ENCODE assay signal across 8 cellular contexts in genomic region chr9:26656003-26656940, GRCh38.
DNase-seq lines count a peak whose midpoint lies in the region; ATAC-seq and TF ChIP-seq lines count a peak whose summit lies in the region.

No MANE protein-coding gene starts in this region.

- DNase-seq in COLO829 (ENCODE audit: low spot score) (peak; percentile 28), HFFc6 (peak; percentile 17), SW480 (ENCODE audit: low spot score) (peak; percentile 14), iPS-NIHi7 (ENCODE audit: extremely low spot score) (peak; percentile 72), lower lobe of right lung (no peak), NCI-H2171 (lab: John Stamatoyannopoulos, UW) (no peak), SIG-M5 treated with dmso at 0.1 percent for 504 hours (lab: John Stamatoyannopoulos, UW; ENCODE audit: unreplicated experiment) (no peak)
- no peak for DNase-seq in stimulated activated CD4-positive, alpha-beta T cell treated with anti-CD3 and anti-CD28 coated beads, Interleukin-2, amount 100 ng/mL, for 48 hours

- H3K27me3 Mint-ChIP-seq in HFFc6 (ENCODE audit: insufficient read depth), result no peaks in the 10 kb centered on the region; the same call in 1 of the 2 replicates

- H3K27ac ChIP-seq in lower lobe of right lung, result no peak overlapping the region

- H3K4me1 ChIP-seq in lower lobe of right lung, result no peaks in the 10 kb centered on the region

- TF ChIP-seq CTCF in HFFc6 (IDR thresholded peaks at IDR 0.05) (peak; percentile 78), lower lobe of right lung (IDR thresholded peaks at IDR 0.05) (no peak)

- H3K9me3 Mint-ChIP-seq in HFFc6, result no peaks in the 10 kb centered on the region

- no peaks in the 10 kb centered on the region for H3K36me3 ChIP-seq in lower lobe of right lung

- intact Hi-C loops in lower lobe of right lung (cut with DNase I), result no loop called here

- H3K4me3 Mint-ChIP-seq in HFFc6, result peak overlapping the region; percentile 79

- H3K4me1 Mint-ChIP-seq in HFFc6 (ENCODE audit: low read depth), result peaks cover 7% of the 10 kb centered on the region

- no peak for ATAC-seq in lower lobe of right lung

- H3K36me3 Mint-ChIP-seq in HFFc6 (ENCODE audit: low read depth), result no peaks in the 10 kb centered on the region

- H3K4me3 ChIP-seq in lower lobe of right lung, result no peak overlapping the region

- H3K9me3 ChIP-seq in lower lobe of right lung, result no peaks in the 10 kb centered on the region

- no peaks in the 10 kb centered on the region for H3K27me3 ChIP-seq in lower lobe of right lung (ENCODE audit: low read depth)

- no peak overlapping the region; the same call in 1 of the 2 replicates for H3K27ac Mint-ChIP-seq in HFFc6

Comparison
In these comparisons a context has a peak if more than half of its experiments do, and no peak if none do; other contexts are left out.
1. DNase-seq: peak in COLO829 (single experiment), HFFc6 (single experiment), SW480 (single experiment) and iPS-NIHi7 (single experiment); none in lower lobe of right lung (single experiment), NCI-H2171 (single experiment), stimulated activated CD4-positive, alpha-beta T cell treated with anti-CD3 and anti-CD28 coated beads, Interleukin-2, amount 100 ng/mL, for 48 hours (0 of 2) and SIG-M5 treated with dmso at 0.1 percent for 504 hours (single experiment).